Comparison of ENCODE assay signal across 2 cellular contexts in the genomic region with DNA sequence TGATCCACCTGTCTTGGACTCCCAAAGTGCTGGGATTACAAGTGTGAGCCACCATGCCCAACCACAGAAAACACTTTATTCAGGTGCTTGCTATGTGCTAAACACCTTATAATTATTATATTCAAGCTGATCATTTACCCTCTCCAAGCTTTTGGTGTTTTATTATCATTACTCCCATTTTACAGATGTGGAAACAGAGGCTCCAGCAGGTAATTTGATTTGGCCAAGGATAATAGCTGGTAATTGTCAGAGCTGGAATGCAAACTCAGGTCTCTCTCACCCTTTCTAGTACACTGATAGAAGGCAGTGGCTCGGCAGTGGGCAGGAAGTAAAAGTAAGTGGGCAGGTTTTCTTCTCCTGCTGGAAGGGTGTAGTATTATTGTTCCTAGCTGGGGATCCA.
TF ChIP-seq lines count a peak whose summit lies in the region.

No MANE protein-coding gene starts in this region.

TF ChIP-seq in HepG2, 621 proteins besides CTCF, POLR2A, EP300 and RAD21:
- TF ChIP-seq ZNF629 (CRISPR knock-in tag; conservative IDR thresholded peaks at IDR 0.05) = peak; percentile 55
- TF ChIP-seq PATZ1 (CRISPR knock-in tag; IDR thresholded peaks at IDR 0.05) = no peak
- TF ChIP-seq MED13 (CRISPR knock-in tag; IDR thresholded peaks at IDR 0.05) = no peak

TF ChIP-seq in H1, 55 proteins besides CTCF, POLR2A, EP300 and RAD21:
- TF ChIP-seq FOSL1 (IDR thresholded peaks at IDR 0.05; ENCODE audit: insufficient read depth, low read depth, low read length) (no peak), KDM1A (IDR thresholded peaks at IDR 0.05; ENCODE audit: borderline replicate concordance, low read length) (peak; percentile 75)
